ENCODE assay signal across 9 cellular contexts in genomic region chrX:22060451-22060940, GRCh38. TPM values are rescaled to one million over a fixed set of nuclear protein-coding genes. Genes with fewer than 3 reads are reported as not detected.
DNase-seq lines count a peak whose midpoint lies in the region; ATAC-seq and TF ChIP-seq lines count a peak whose summit lies in the region.
"Had no signal": no experiment of that assay in that cellular context is flagged by ENCODE, and none has a peak within 500 bp of the region (broad histone marks: within the 10 kb centered on the region; RNA-seq: fewer than 3 reads in every experiment).

No MANE protein-coding gene starts in this region.

- WGBS in mammary epithelial cell (ENCODE audit: low coverage, missing lambda C conversion rate), result 0% methylated on average over 1 of the region's 1 CpG

- H4K20me1 ChIP-seq in BLaER1 treated with 17β-estradiol and CSF1 and Interleukin-3, amounts not matched to agents 10 nM and 100 nM, result no peaks in the 10 kb centered on the region
- H4K20me1 ChIP-seq in mammary epithelial cell (ENCODE audit: insufficient read depth, low read length), result no peaks in the 10 kb centered on the region

- no TSS peak for BruUV-seq in mammary epithelial cell (replicated peaks; lab: Mats Ljungman, UMichigan)

- intact Hi-C loops in mammary epithelial cell (cut with micrococcal nuclease) (no loop called here), left ventricle myocardium inferior (cut with micrococcal nuclease) (no loop called here)

- H3K4me3 ChIP-seq in BLaER1 treated with 17β-estradiol and CSF1 and Interleukin-3, amounts not matched to agents 10 nM and 100 nM, result no peak overlapping the region
- H3K4me3 ChIP-seq in mammary epithelial cell (replicated peaks in 1 of 3; ENCODE audit: insufficient read depth in 1 of 3, low read depth in 2 of 3, low read length in 3 of 3), result no peak overlapping the region
- no peak overlapping the region for H3K4me3 ChIP-seq in left ventricle myocardium inferior

- ATAC-seq in GM19463 (IDR thresholded peaks at IDR 0.05; ENCODE audit: unreplicated experiment) (peak; percentile 35), HG03378 (IDR thresholded peaks at IDR 0.05; ENCODE audit: unreplicated experiment) (peak; percentile 69)

- peak overlapping the region in 10 of 11 experiments; percentile 33 to 85 (median 65); a peak in 21 of 22 replicates for H3K27ac ChIP-seq in BLaER1 treated with 17β-estradiol and CSF1 and Interleukin-3, amounts not matched to agents 10 nM and 100 nM
- no peak overlapping the region for H3K27ac ChIP-seq in mammary epithelial cell (ENCODE audit: insufficient read depth, low read depth, low read length)
- no peak overlapping the region for H3K27ac ChIP-seq in left ventricle myocardium inferior (replicated peaks)
- H3K27ac ChIP-seq: neutrophil had no signal

- H3K9ac ChIP-seq in BLaER1 treated with 17β-estradiol and CSF1 and Interleukin-3, amounts not matched to agents 10 nM and 100 nM, result peak overlapping the region in 6 of 11 experiments; percentile 27 to 66 (median 50); a peak in 11 of 22 replicates
- H3K9ac ChIP-seq in mammary epithelial cell (ENCODE audit: insufficient read depth, low read length), result no peak overlapping the region

- peak overlapping the region; percentile 55 to 83 (median 76) for H3K4me2 ChIP-seq in BLaER1 treated with 17β-estradiol and CSF1 and Interleukin-3, amounts not matched to agents 10 nM and 100 nM
- peak overlapping the region; percentile 20 for H3K4me2 ChIP-seq in mammary epithelial cell (ENCODE audit: insufficient read depth, low read depth, low read length)

- no peaks in the 10 kb centered on the region for H3K36me3 ChIP-seq in BLaER1 treated with 17β-estradiol and CSF1 and Interleukin-3, amounts not matched to agents 10 nM and 100 nM
- H3K36me3 ChIP-seq in mammary epithelial cell (ENCODE audit: insufficient read depth, low read length) (no peaks in the 10 kb centered on the region), left ventricle myocardium inferior (no peaks in the 10 kb centered on the region)
- H3K36me3 ChIP-seq: neutrophil had no signal

- CTCF ChIA-PET in mammary epithelial cell (lab: Charles Lee; ENCODE audit: low non-redundant PET), result interaction anchor here (0.6 kb wide), 1 partner anchor 75 kb away, joined by 4 read pairs; no protein-coding TSS in a partner anchor

- H2AFZ ChIP-seq in mammary epithelial cell (ENCODE audit: low read depth, low read length), result no peak overlapping the region

- no peaks in the 10 kb centered on the region for H3K79me2 ChIP-seq in mammary epithelial cell (ENCODE audit: insufficient read depth, low read length)

- peaks cover 0 to 28% (median 3%) of the 10 kb centered on the region in 11 experiments; a peak in 10 of 22 replicates for H3K9me3 ChIP-seq in BLaER1 treated with 17β-estradiol and CSF1 and Interleukin-3, amounts not matched to agents 10 nM and 100 nM (replicated peaks in 1 of 11)
- no peaks in the 10 kb centered on the region for H3K9me3 ChIP-seq in mammary epithelial cell (replicated peaks; ENCODE audit: insufficient read depth, low read length)
- H3K9me3 ChIP-seq in left ventricle myocardium inferior (replicated peaks), result no peaks in the 10 kb centered on the region
- H3K9me3 ChIP-seq: neutrophil had no signal

- TF ChIP-seq CTCF in mammary epithelial cell (conservative IDR thresholded peaks at IDR 0.05 in 1 of 2, IDR thresholded peaks at IDR 0.05 in 1 of 2; ENCODE audit: extremely low read depth in 1 of 2, insufficient read depth in 1 of 2, low read depth in 1 of 2, low read length in 2 of 2), result no peak
- TF ChIP-seq CTCF in left ventricle myocardium inferior (IDR thresholded peaks at IDR 0.05; ENCODE audit: borderline replicate concordance), result no peak

- H3K27me3 ChIP-seq in BLaER1 treated with 17β-estradiol and CSF1 and Interleukin-3, amounts not matched to agents 10 nM and 100 nM, result no peaks in the 10 kb centered on the region
- H3K27me3 ChIP-seq in mammary epithelial cell (ENCODE audit: insufficient read depth, low read length), result no peaks in the 10 kb centered on the region
- no peaks in the 10 kb centered on the region for H3K27me3 ChIP-seq in left ventricle myocardium inferior (ENCODE audit: low read depth)
- H3K27me3 ChIP-seq: neutrophil had no signal

- dilution Hi-C loops in mammary epithelial cell (cut with HindIII; ENCODE audit: low sequenced_read_pairs), result no loop called here

- H3K4me1 ChIP-seq in BLaER1 treated with 17β-estradiol and CSF1 and Interleukin-3, amounts not matched to agents 10 nM and 100 nM, result peaks cover 70 to 88% (median 81%) of the 10 kb centered on the region in 10 experiments
- peaks cover 28% of the 10 kb centered on the region for H3K4me1 ChIP-seq in mammary epithelial cell (ENCODE audit: insufficient read depth, low read length)
- H3K4me1 ChIP-seq in left ventricle myocardium inferior, result no peaks in the 10 kb centered on the region

- DNase-seq in mammary epithelial cell, result peak; percentile 63
- DNase-seq in AG20443 (ENCODE audit: low spot score), result no peak
- DNase-seq in activated CD8-positive, alpha-beta memory T cell treated with anti-CD3 and anti-CD28 coated beads, Interleukin-2, amount 50 U/mL, for 48 hours, result no peak
- no peak for DNase-seq in NCI-H1092 (lab: John Stamatoyannopoulos, UW)
- no peak for DNase-seq in left ventricle myocardium inferior

- in situ Hi-C loops in mammary epithelial cell (cut with MboI; ENCODE audit: low sequenced_read_pairs in 2 of 2), result no loop called here

RNA-seq across cellular contexts. Expression of gene PHEX, which starts 28.4 kb away (rescaled TPM):
- total RNA-seq in mammary epithelial cell (1 to 10 TPM in 1 of 2 donors, under 1 TPM in 1; 0.83 to 2.0 TPM), left ventricle myocardium inferior (0.03 TPM)
- polyA plus RNA-seq in mammary epithelial cell, result 1.2 TPM
- polyA minus RNA-seq in mammary epithelial cell, result 2.3 TPM

Comparison
In these comparisons a context has a peak if more than half of its experiments do, and no peak if none do; other contexts are left out.
1. H3K27ac ChIP-seq: peak in BLaER1 treated with 17β-estradiol and CSF1 and Interleukin-3, amounts not matched to agents 10 nM and 100 nM (10 of 11); none in mammary epithelial cell (single experiment) and left ventricle myocardium inferior (single experiment).